Comparison of ENCODE assay signal across 1 cellular context in the genomic region with DNA sequence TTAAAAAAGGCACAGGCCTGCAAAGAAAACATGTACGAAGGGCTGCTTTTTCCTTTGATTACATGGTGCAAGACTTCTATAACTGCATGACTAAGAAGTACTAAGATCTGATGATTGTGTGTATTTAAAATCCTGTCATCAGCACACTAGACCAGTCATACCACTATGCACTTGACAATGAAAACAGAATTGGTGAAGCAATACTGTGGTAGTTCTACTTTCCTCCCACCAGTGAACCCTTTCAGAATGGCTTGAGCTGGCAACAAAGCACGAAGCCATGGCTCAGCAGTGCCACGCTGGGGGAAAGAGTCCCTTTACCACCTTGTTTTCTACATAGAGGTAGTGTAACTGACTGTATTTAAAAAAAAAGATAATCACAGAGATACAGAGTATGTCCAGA.
TF ChIP-seq lines count a peak whose summit lies in the region.

No MANE protein-coding gene starts in this region.

TF ChIP-seq in H1, 55 proteins besides CTCF, POLR2A, EP300 and RAD21 (continued from another document):
- TF ChIP-seq SIN3A (conservative IDR thresholded peaks at IDR 0.05 in 1 of 2, IDR thresholded peaks at IDR 0.05 in 1 of 2; ENCODE audit: low read depth in 1 of 2, low read length in 2 of 2) (no peak), CBX8 (IDR thresholded peaks at IDR 0.05; ENCODE audit: borderline replicate concordance, low read depth, low read length) (no peak), TCF12 (IDR thresholded peaks at IDR 0.05; ENCODE audit: low read depth, low read length) (no peak), POU5F1 (IDR thresholded peaks at IDR 0.05; ENCODE audit: low read depth, low read length) (no peak), SUZ12 (IDR thresholded peaks at IDR 0.05; ENCODE audit: low read length) (no peak), NRF1 (IDR thresholded peaks at IDR 0.05; ENCODE audit: low read depth, low read length) (no peak)
